In genomic region chr14:100076133-100076532, GRCh38 we compare ENCODE assay signal across 8 cellular contexts. TPM values are rescaled to one million over a fixed set of nuclear protein-coding genes. Genes with fewer than 3 reads are reported as not detected.
DNase-seq lines count a peak whose midpoint lies in the region; ATAC-seq, FAIRE-seq and TF ChIP-seq lines count a peak whose summit lies in the region.

No MANE protein-coding gene starts in this region.

- in situ Hi-C loops in mammary epithelial cell (cut with MboI; ENCODE audit: low sequenced_read_pairs in 2 of 2), result no loop called here

- H4K20me1 ChIP-seq in mammary epithelial cell (ENCODE audit: insufficient read depth, low read length), result no peaks in the 10 kb centered on the region

- ATAC-seq in lung (ENCODE audit: insufficient read depth, low FRiP score), result peak; percentile 28
- ATAC-seq in HG02981 (IDR thresholded peaks at IDR 0.05; ENCODE audit: unreplicated experiment), result no peak

- H3K27me3 ChIP-seq in mammary epithelial cell (ENCODE audit: insufficient read depth, low read length) (no peaks in the 10 kb centered on the region), lung (ENCODE audit: control insufficient read depth, insufficient read depth) (no peaks in the 10 kb centered on the region)

- FAIRE-seq in RCC 7860 (lab: Jason Lieb, UNC), result no peak

- H3K4me2 ChIP-seq in mammary epithelial cell (ENCODE audit: insufficient read depth, low read depth, low read length), result no peak overlapping the region

- WGBS in mammary epithelial cell (ENCODE audit: low coverage, missing lambda C conversion rate), result 92% methylated on average over 5 of the region's 5 CpGs
- WGBS in lung, 2 donors, result 52 to 66% methylated on average over 5 of the region's 5 CpGs

- H3K4me3 ChIP-seq in AG09309 (ENCODE audit: control insufficient read depth, low read depth, low read length) (no peak overlapping the region), mammary epithelial cell (replicated peaks in 1 of 3; ENCODE audit: insufficient read depth in 1 of 3, low read depth in 2 of 3, low read length in 3 of 3) (no peak overlapping the region), lung (no peak overlapping the region)

- DNase-seq in AG09309 (ENCODE audit: low read depth) (no peak), GM20000 (ENCODE audit: low spot score) (peak; percentile 36), RCC 7860 (ENCODE audit: low spot score) (peak; percentile 5), mammary epithelial cell (peak; percentile 56), lung (ENCODE audit: low spot score) (no peak), DMS153 treated with DMSO at 0.1 percent for 48 hours (lab: John Stamatoyannopoulos, UW; ENCODE audit: unreplicated experiment) (no peak), NCI-H1092 (lab: John Stamatoyannopoulos, UW) (no peak)

- intact Hi-C loops in mammary epithelial cell (cut with micrococcal nuclease), result loop anchor here (1.0 kb wide), 1 partner anchor 32 kb away; no protein-coding TSS in a partner anchor

- H3K4me1 ChIP-seq in mammary epithelial cell (ENCODE audit: insufficient read depth, low read length) (peaks cover 28% of the 10 kb centered on the region), lung (ENCODE audit: control insufficient read depth in 2 of 2, insufficient read depth in 2 of 2, low read length in 2 of 2) (peaks cover 6 to 25% of the 10 kb centered on the region in 2 donors)

- CTCF ChIA-PET in mammary epithelial cell (lab: Charles Lee; ENCODE audit: low non-redundant PET), result no interaction called here

- no TSS peak for BruUV-seq in mammary epithelial cell (replicated peaks; lab: Mats Ljungman, UMichigan)

- H3K9me3 ChIP-seq in mammary epithelial cell (replicated peaks; ENCODE audit: insufficient read depth, low read length) (no peaks in the 10 kb centered on the region), lung (ENCODE audit: control insufficient read depth in 2 of 2, insufficient read depth in 1 of 2, low read length in 1 of 2) (no peaks in the 10 kb centered on the region)

- H3K79me2 ChIP-seq in mammary epithelial cell (ENCODE audit: insufficient read depth, low read length), result peaks cover 7% of the 10 kb centered on the region

- TF ChIP-seq CTCF in AG09309 (IDR thresholded peaks at IDR 0.05; ENCODE audit: control insufficient read depth, insufficient read depth, low read depth, low read length, missing control alignments), result peak; percentile 37
- no peak for TF ChIP-seq CTCF in GM20000 (IDR thresholded peaks at IDR 0.05; ENCODE audit: extremely low read depth, missing control alignments)
- TF ChIP-seq CTCF in mammary epithelial cell (conservative IDR thresholded peaks at IDR 0.05 in 1 of 2, IDR thresholded peaks at IDR 0.05 in 1 of 2; ENCODE audit: extremely low read depth in 1 of 2, insufficient read depth in 1 of 2, low read depth in 1 of 2, low read length in 2 of 2), result peak; percentile 42 to 43
- no peak for TF ChIP-seq CTCF in lung (IDR thresholded peaks at IDR 0.05; ENCODE audit: control extremely low read depth, extremely low read depth)

- H3K27ac ChIP-seq in mammary epithelial cell (ENCODE audit: insufficient read depth, low read depth, low read length) (no peak overlapping the region), lung (ENCODE audit: low read depth in 1 of 2, low read length in 1 of 2) (peak overlapping the region in 1 of 2 donors; percentile 5)

- no peaks in the 10 kb centered on the region for H3K36me3 ChIP-seq in mammary epithelial cell (ENCODE audit: insufficient read depth, low read length)
- H3K36me3 ChIP-seq in lung (ENCODE audit: control insufficient read depth in 2 of 2, insufficient read depth in 2 of 2, low read length in 2 of 2), result no peaks in the 10 kb centered on the region

- dilution Hi-C loops in mammary epithelial cell (cut with HindIII; ENCODE audit: low sequenced_read_pairs), result no loop called here

- no peak overlapping the region for H2AFZ ChIP-seq in mammary epithelial cell (ENCODE audit: low read depth, low read length)

- H3K9ac ChIP-seq in mammary epithelial cell (ENCODE audit: insufficient read depth, low read length), result no peak overlapping the region

RNA-seq across cellular contexts. Expression of gene EVL, which starts 10.9 kb away (rescaled TPM):
- total RNA-seq in mammary epithelial cell, result 10 to 100 TPM; 11.8 to 38.9 TPM
- polyA plus RNA-seq in mammary epithelial cell, result 20.4 TPM
- polyA minus RNA-seq in mammary epithelial cell, result 31.2 TPM
- 10 to 100 TPM; 77.9 to 78.6 TPM for total RNA-seq in lung
- polyA plus RNA-seq in lung, result 10 to 100 TPM; 54.5 to 99.9 TPM

Comparison
In these comparisons a context has a peak if more than half of its experiments do, and no peak if none do; other contexts are left out.
1. DNase-seq: peak in GM20000 (single experiment), RCC 7860 (single experiment) and mammary epithelial cell (single experiment); none in AG09309 (single experiment), lung (single experiment), DMS153 treated with DMSO at 0.1 percent for 48 hours (single experiment) and NCI-H1092 (single experiment).
2. CTCF ChIP-seq: peak in AG09309 (single experiment) and mammary epithelial cell (2 of 2); none in GM20000 (single experiment) and lung (single experiment).